Comparison of ENCODE assay signal across 28 cellular contexts in genomic region chr2:171025199-171025598, GRCh38.
"Had no signal": no experiment of that assay in that cellular context is flagged by ENCODE, and none has a peak within 500 bp of the region (broad histone marks: within the 10 kb centered on the region; RNA-seq: fewer than 3 reads in every experiment).

No MANE protein-coding gene starts in this region.

- H3K27ac Mint-ChIP-seq: activated CD8-positive, alpha-beta memory T cell treated with anti-CD3 and anti-CD28 coated beads, Interleukin-2, amount 10 ng/mL, durations not matched to agents 7 days and 5 days; activated CD8-positive, alpha-beta T cell treated with anti-CD3 and anti-CD28 coated beads, Interleukin-2, amount 10 ng/mL, durations not matched to agents 7 days and 5 days; activated naive CD4-positive, alpha-beta T cell treated with anti-CD3 and anti-CD28 coated beads, Interleukin-2, amount 50 U/mL, for 24 hours; activated T-cell treated with anti-CD3 and anti-CD28 coated beads, Interleukin-2, amount 50 U/mL, for 24 hours; activated T-helper 1 cell treated with anti-CD3 and anti-CD28 coated beads, Interleukin-12 subunit alpha, Interleukin-12 subunit beta, Interleukin-2, Interleukin-4 antibody, amounts not matched to agents 30 ng/mL and 10 ng/mL and 1 ng/mL, durations not matched to agents 14 hours and 24 hours and 36 hours had no signal

- H3K9me2 ChIP-seq: SK-N-SH had no signal

- H3K4me3 ChIP-seq: breast epithelium, MG63, Peyer's patch, SJCRH30 had no signal

- H3K4me2 ChIP-seq: SK-N-SH had no signal

- H3K9me3 ChIP-seq: breast epithelium, MG63, Peyer's patch, SJCRH30, SK-N-SH had no signal

- H3K4me1 ChIP-seq: breast epithelium, Peyer's patch had no signal

- H3K27me3 Mint-ChIP-seq: activated CD8-positive, alpha-beta memory T cell treated with anti-CD3 and anti-CD28 coated beads, Interleukin-2, amount 10 ng/mL, durations not matched to agents 7 days and 5 days; activated naive CD4-positive, alpha-beta T cell treated with anti-CD3 and anti-CD28 coated beads, Interleukin-2, amount 50 U/mL, for 24 hours; activated T-cell treated with anti-CD3 and anti-CD28 coated beads, Interleukin-2, amount 50 U/mL, for 24 hours had no signal

- DNase-seq: activated CD4-positive, alpha-beta T cell treated with anti-CD3 and anti-CD28 coated beads for 48 hours; activated CD4-positive, alpha-beta T cell treated with anti-CD3 and anti-CD28 coated beads, Interleukin-2, amount 50 U/mL, for 4 hours; activated CD8-positive, alpha-beta memory T cell treated with anti-CD3 and anti-CD28 coated beads, Interleukin-2, amount 10 ng/mL, durations not matched to agents 7 days and 5 days; activated CD8-positive, alpha-beta T cell treated with anti-CD3 and anti-CD28 coated beads, Interleukin-2, amount 10 ng/mL, durations not matched to agents 7 days and 5 days; activated effector memory CD4-positive, alpha-beta T cell treated with Interleukin-2 at 50 U/mL for 16 hours; activated naive CD4-positive, alpha-beta T cell; activated T-cell treated with anti-CD3 and anti-CD28 coated beads, Interleukin-2, amount 50 U/mL, for 24 hours; aorta; caudate nucleus; MG63; MV-4-11; NCI-H1105; NCI-H1436 treated with DMSO at 0.1 percent for 48 hours; NCI-H187; NCI-H2081 treated with DMSO at 0.1 percent for 48 hours; NCI-H446; NCI-H524; Peyer's patch; Right ventricle myocardium superior; SJCRH30; SK-N-SH; T-helper 1 cell; WERI-Rb-1 had no signal

- H3K4me3 Mint-ChIP-seq: activated CD8-positive, alpha-beta memory T cell treated with anti-CD3 and anti-CD28 coated beads, Interleukin-2, amount 10 ng/mL, durations not matched to agents 7 days and 5 days; activated CD8-positive, alpha-beta T cell treated with anti-CD3 and anti-CD28 coated beads, Interleukin-2, amount 10 ng/mL, durations not matched to agents 7 days and 5 days; activated naive CD4-positive, alpha-beta T cell treated with anti-CD3 and anti-CD28 coated beads, Interleukin-2, amount 50 U/mL, for 24 hours; activated T-cell treated with anti-CD3 and anti-CD28 coated beads, Interleukin-2, amount 50 U/mL, for 24 hours; activated T-helper 1 cell treated with anti-CD3 and anti-CD28 coated beads, Interleukin-12 subunit alpha, Interleukin-12 subunit beta, Interleukin-2, Interleukin-4 antibody, amounts not matched to agents 30 ng/mL and 10 ng/mL and 1 ng/mL, durations not matched to agents 14 hours and 24 hours and 36 hours had no signal

- H3K4me1 Mint-ChIP-seq: activated CD8-positive, alpha-beta memory T cell treated with anti-CD3 and anti-CD28 coated beads, Interleukin-2, amount 10 ng/mL, durations not matched to agents 7 days and 5 days had no signal

- H3K27me3 ChIP-seq: breast epithelium, MG63, Peyer's patch, SJCRH30 had no signal

- H3K9me3 Mint-ChIP-seq: activated naive CD4-positive, alpha-beta T cell treated with anti-CD3 and anti-CD28 coated beads, Interleukin-2, amount 50 U/mL, for 24 hours; activated T-cell treated with anti-CD3 and anti-CD28 coated beads, Interleukin-2, amount 50 U/mL, for 24 hours; activated T-helper 1 cell treated with anti-CD3 and anti-CD28 coated beads, Interleukin-12 subunit alpha, Interleukin-12 subunit beta, Interleukin-2, Interleukin-4 antibody, amounts not matched to agents 30 ng/mL and 10 ng/mL and 1 ng/mL, durations not matched to agents 14 hours and 24 hours and 36 hours had no signal

- H3K27ac ChIP-seq: breast epithelium, Peyer's patch, RWPE1, SJCRH30, WERI-Rb-1 had no signal

- ATAC-seq: activated CD4-positive, CD25-positive, alpha-beta regulatory T cell treated with anti-CD3 and anti-CD28 coated beads, Interleukin-2, amount 50 U/mL, for 24 hours; activated CD8-positive, alpha-beta memory T cell treated with anti-CD3 and anti-CD28 coated beads, Interleukin-2, amount 10 ng/mL, durations not matched to agents 7 days and 5 days; activated CD8-positive, alpha-beta T cell treated with anti-CD3 and anti-CD28 coated beads, Interleukin-2, amount 10 ng/mL, durations not matched to agents 7 days and 5 days had no signal
